In the genomic region with DNA sequence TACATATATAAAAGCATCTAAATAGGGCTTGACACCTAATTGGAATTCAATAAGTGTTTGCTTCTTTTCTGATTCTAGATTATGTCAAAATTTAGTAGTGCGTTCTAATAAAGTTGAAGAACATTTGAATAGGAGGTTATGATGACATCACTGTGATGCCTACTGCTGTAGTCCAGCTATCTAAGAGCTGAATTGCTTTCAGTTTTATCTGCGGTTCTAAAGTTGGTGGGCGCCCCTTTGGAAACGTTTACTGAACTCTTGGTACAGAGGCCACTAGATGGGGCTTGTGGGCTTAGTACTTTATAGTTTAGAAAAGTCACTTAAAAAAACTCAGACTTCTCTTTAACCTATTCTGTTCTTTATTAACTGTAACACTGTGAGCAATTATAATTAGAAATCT, we compare ENCODE assay signal across 1 cellular context.
TF ChIP-seq lines count a peak whose summit lies in the region.

No MANE protein-coding gene starts in this region.

TF ChIP-seq in K562, 482 proteins besides CTCF, POLR2A, EP300 and RAD21 (continued from another document):
- TF ChIP-seq, protein P1, sequence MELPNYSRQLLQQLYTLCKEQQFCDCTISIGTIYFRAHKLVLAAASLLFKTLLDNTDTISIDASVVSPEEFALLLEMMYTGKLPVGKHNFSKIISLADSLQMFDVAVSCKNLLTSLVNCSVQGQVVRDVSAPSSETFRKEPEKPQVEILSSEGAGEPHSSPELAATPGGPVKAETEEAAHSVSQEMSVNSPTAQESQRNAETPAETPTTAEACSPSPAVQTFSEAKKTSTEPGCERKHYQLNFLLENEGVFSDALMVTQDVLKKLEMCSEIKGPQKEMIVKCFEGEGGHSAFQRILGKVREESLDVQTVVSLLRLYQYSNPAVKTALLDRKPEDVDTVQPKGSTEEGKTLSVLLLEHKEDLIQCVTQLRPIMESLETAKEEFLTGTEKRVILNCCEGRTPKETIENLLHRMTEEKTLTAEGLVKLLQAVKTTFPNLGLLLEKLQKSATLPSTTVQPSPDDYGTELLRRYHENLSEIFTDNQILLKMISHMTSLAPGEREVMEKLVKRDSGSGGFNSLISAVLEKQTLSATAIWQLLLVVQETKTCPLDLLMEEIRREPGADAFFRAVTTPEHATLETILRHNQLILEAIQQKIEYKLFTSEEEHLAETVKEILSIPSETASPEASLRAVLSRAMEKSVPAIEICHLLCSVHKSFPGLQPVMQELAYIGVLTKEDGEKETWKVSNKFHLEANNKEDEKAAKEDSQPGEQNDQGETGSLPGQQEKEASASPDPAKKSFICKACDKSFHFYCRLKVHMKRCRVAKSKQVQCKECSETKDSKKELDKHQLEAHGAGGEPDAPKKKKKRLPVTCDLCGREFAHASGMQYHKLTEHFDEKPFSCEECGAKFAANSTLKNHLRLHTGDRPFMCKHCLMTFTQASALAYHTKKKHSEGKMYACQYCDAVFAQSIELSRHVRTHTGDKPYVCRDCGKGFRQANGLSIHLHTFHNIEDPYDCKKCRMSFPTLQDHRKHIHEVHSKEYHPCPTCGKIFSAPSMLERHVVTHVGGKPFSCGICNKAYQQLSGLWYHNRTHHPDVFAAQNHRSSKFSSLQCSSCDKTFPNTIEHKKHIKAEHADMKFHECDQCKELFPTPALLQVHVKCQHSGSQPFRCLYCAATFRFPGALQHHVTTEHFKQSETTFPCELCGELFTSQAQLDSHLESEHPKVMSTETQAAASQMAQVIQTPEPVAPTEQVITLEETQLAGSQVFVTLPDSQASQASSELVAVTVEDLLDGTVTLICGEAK (IDR thresholded peaks at IDR 0.05) = peak; percentile 75
- TF ChIP-seq, protein P1 (CRISPR knock-in tag; IDR thresholded peaks at IDR 0.05) = peak; percentile 90
- TF ChIP-seq SNRNP70 (optimal IDR thresholded peaks at IDR 0.05; ENCODE audit: low read depth, low read length) (no peak), RBBP5 (IDR thresholded peaks at IDR 0.05; ENCODE audit: borderline replicate concordance, insufficient read depth, low read length, poor library complexity, severe bottlenecking) (no peak), TAF1 (IDR thresholded peaks at IDR 0.05; ENCODE audit: control insufficient read depth, extremely low read depth, insufficient read depth, low read length, severe bottlenecking) (no peak), PURB (CRISPR knock-in tag; IDR thresholded peaks at IDR 0.05; ENCODE audit: low read depth) (no peak)
- TF ChIP-seq, protein P2, sequence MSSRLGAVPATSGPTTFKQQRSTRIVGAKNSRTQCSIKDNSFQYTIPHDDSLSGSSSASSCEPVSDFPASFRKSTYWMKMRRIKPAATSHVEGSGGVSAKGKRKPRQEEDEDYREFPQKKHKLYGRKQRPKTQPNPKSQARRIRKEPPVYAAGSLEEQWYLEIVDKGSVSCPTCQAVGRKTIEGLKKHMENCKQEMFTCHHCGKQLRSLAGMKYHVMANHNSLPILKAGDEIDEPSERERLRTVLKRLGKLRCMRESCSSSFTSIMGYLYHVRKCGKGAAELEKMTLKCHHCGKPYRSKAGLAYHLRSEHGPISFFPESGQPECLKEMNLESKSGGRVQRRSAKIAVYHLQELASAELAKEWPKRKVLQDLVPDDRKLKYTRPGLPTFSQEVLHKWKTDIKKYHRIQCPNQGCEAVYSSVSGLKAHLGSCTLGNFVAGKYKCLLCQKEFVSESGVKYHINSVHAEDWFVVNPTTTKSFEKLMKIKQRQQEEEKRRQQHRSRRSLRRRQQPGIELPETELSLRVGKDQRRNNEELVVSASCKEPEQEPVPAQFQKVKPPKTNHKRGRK (tag; IDR thresholded peaks at IDR 0.05) = no peak
